12 cellular contexts compared by ENCODE assay signal in the genomic region with DNA sequence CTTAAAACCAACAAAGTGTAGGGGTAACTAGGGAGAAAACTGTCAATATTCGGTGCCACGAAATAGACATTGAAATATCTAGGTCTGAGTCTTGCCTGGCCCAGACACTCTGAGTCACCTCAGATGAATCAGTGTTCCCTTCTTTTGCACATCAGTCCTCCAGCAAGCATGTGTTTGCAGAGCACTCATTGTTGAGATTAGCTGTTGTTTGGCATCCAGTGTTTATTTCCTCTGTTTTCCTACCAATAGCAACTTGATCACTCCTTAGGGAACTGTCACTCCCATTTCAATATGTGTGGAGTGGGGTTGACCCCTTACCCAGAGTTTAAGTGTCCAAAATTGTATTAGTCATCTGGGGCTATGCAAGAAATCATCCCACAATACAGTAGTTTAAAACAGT. TPM values are rescaled to one million over a fixed set of nuclear protein-coding genes. Genes with fewer than 3 reads are reported as not detected.
DNase-seq lines count a peak whose midpoint lies in the region; ATAC-seq, FAIRE-seq and TF ChIP-seq lines count a peak whose summit lies in the region.
"Had no signal": no experiment of that assay in that cellular context is flagged by ENCODE, and none has a peak within 500 bp of the region (broad histone marks: within the 10 kb centered on the region; RNA-seq: fewer than 3 reads in every experiment).

No MANE protein-coding gene starts in this region.

- H3K4me1 ChIP-seq in GM23248 (ENCODE audit: insufficient read depth) (peaks cover 22% of the 10 kb centered on the region), adrenal gland (replicated peaks in 1 of 2) (peaks cover 7 to 13% of the 10 kb centered on the region in 2 donors)
- H3K4me1 ChIP-seq: testis had no signal

- H3K36me3 ChIP-seq in GM23248 (ENCODE audit: low read depth) (no peaks in the 10 kb centered on the region), adrenal gland (replicated peaks in 1 of 2) (no peaks in the 10 kb centered on the region)

- intact Hi-C loops in adrenal gland (cut with DNase I) = no loop called here

- FAIRE-seq in islet of Langerhans (lab: Jason Lieb, UNC) = peak; percentile 83

- H3K4me3 Mint-ChIP-seq in activated T-cell treated with anti-CD3 and anti-CD28 coated beads, Interleukin-2, amount 50 U/mL, for 24 hours = no peak overlapping the region

- H3F3A ChIP-seq in GM23248 (ENCODE audit: insufficient read depth) = peaks cover 26% of the 10 kb centered on the region

- H3K27ac ChIP-seq in GM23248 = peak overlapping the region; percentile 95
- H3K27ac ChIP-seq in adrenal gland = peak overlapping the region in 4 of 5 donors; percentile 4 to 76 (median 70)
- H3K27ac ChIP-seq: testis had no signal

- H3K36me3 Mint-ChIP-seq in activated T-cell treated with anti-CD3 and anti-CD28 coated beads, Interleukin-2, amount 50 U/mL, for 24 hours (ENCODE audit: low read depth) = peaks cover 3% of the 10 kb centered on the region

- H3K9me2 ChIP-seq in GM23248 (ENCODE audit: insufficient read depth) = no peaks in the 10 kb centered on the region

- TF ChIP-seq CTCF in adrenal gland (IDR thresholded peaks at IDR 0.05) = no peak

- no peak overlapping the region for H3K27ac Mint-ChIP-seq in activated T-cell treated with anti-CD3 and anti-CD28 coated beads, Interleukin-2, amount 50 U/mL, for 24 hours
- H3K27ac Mint-ChIP-seq: progenitor cell of endocrine pancreas had no signal

- H4K20me1 ChIP-seq in GM23248 (ENCODE audit: insufficient read depth) = no peaks in the 10 kb centered on the region

- H3K9ac ChIP-seq in GM23248 = peak overlapping the region; percentile 78

- peaks cover 5% of the 10 kb centered on the region for H3K9me3 Mint-ChIP-seq in activated T-cell treated with anti-CD3 and anti-CD28 coated beads, Interleukin-2, amount 50 U/mL, for 24 hours

- no peaks in the 10 kb centered on the region for H3K9me3 ChIP-seq in GM23248 (ENCODE audit: low read depth)
- H3K9me3 ChIP-seq in adrenal gland (replicated peaks in 1 of 3) = no peaks in the 10 kb centered on the region
- H3K9me3 ChIP-seq: testis had no signal

- H3K27me3 ChIP-seq in GM23248 (replicated peaks; ENCODE audit: insufficient read depth) (no peaks in the 10 kb centered on the region), adrenal gland (no peaks in the 10 kb centered on the region)
- H3K27me3 ChIP-seq: testis had no signal

- 0 to 4% methylated on average over 2 of the region's 2 CpGs for WGBS in GM23248 (ENCODE audit: low coverage in 1 of 2, low lambda C conversion rate in 2 of 2, missing lambda C conversion rate in 2 of 2), 2 experiments
- 36 to 44% (median 41%) methylated on average over 2 of the region's 2 CpGs for whole genome bisulfite sequencing in adrenal gland, 4 donors

- peaks cover 3% of the 10 kb centered on the region for H3K79me2 ChIP-seq in GM23248 (ENCODE audit: insufficient read depth)

- H3K4me3 ChIP-seq in GM23248 (no peak overlapping the region), adrenal gland (no peak overlapping the region)
- H3K4me3 ChIP-seq: testis had no signal

- peaks cover 13% of the 10 kb centered on the region for H3K4me1 Mint-ChIP-seq in activated T-cell treated with anti-CD3 and anti-CD28 coated beads, Interleukin-2, amount 50 U/mL, for 24 hours (ENCODE audit: low read depth)

- peak overlapping the region; percentile 55 for H3K4me2 ChIP-seq in GM23248 (ENCODE audit: unreplicated experiment)

- H3K27me3 Mint-ChIP-seq in activated T-cell treated with anti-CD3 and anti-CD28 coated beads, Interleukin-2, amount 50 U/mL, for 24 hours = no peaks in the 10 kb centered on the region
- H3K27me3 Mint-ChIP-seq: progenitor cell of endocrine pancreas had no signal

- peak; percentile 51 for DNase-seq in A172 (ENCODE audit: low spot score)
- DNase-seq in GM23248 = peak; percentile 96
- peak in 5 of 7 donors; percentile 57 to 71 (median 65) for DNase-seq in adrenal gland
- DNase-seq in activated T-cell treated with anti-CD3 and anti-CD28 coated beads, Interleukin-2, amount 50 U/mL, for 24 hours = no peak
- no peak for DNase-seq in hippocampal formation (lab: John Stamatoyannopoulos, UW)
- DNase-seq: COR-L47, NCI-H1417, testis had no signal

- TF ChIP-seq POLR2A in adrenal gland (IDR thresholded peaks at IDR 0.05) = no peak

- H2AFZ ChIP-seq in GM23248 = 0 out of 2 replicates have a peak overlapping the region, but pooled peaks have one; percentile 3

- in situ Hi-C loops in GM23248 (cut with MboI) = no loop called here

- ATAC-seq in GM19467 (IDR thresholded peaks at IDR 0.05; ENCODE audit: unreplicated experiment) (no peak), GM18870 (IDR thresholded peaks at IDR 0.05; ENCODE audit: unreplicated experiment) (no peak)

RNA-seq across cellular contexts. Expression of a gene that starts 4.7 kb away (rescaled TPM):
- 15.4 and 16.7 TPM in 2 replicates for total RNA-seq in A172 (2014; rRNA removed; shearing (Covaris generic))
- total RNA-seq in GM23248 (2014; rRNA removed; shearing (Covaris generic)) = 33.3 and 37.3 TPM in 2 replicates
- polyA plus RNA-seq in GM23248 (2016; fragmentation: Nextera tagmentation; extraction: Ambion mirVana) (51.4 and 55.6 TPM in 2 replicates), adrenal gland (100 to 1,000 TPM in 2 of 3 donors, 10 to 100 TPM in 1; 83.3 to 153 (median 144) TPM)
- total RNA-seq in adrenal gland = 100 to 1,000 TPM in 1 of 8 donors, 10 to 100 TPM in 7; 49.3 to 101 (median 73.2) TPM

RNA-seq across cellular contexts. Expression of a gene that starts 40.2 kb away (rescaled TPM):
- total RNA-seq in A172 (2014; rRNA removed; shearing (Covaris generic)) = 8.1 and 9.4 TPM in 2 replicates
- 22.2 and 50.3 TPM in 2 replicates for total RNA-seq in GM23248 (2014; rRNA removed; shearing (Covaris generic))
- polyA plus RNA-seq in GM23248 (2016; fragmentation: Nextera tagmentation; extraction: Ambion mirVana) (10.4 and 12.6 TPM in 2 replicates), adrenal gland (10 to 100 TPM; 23.5 to 33.9 (median 23.6) TPM)
- 10 to 100 TPM; 36.9 to 80.7 (median 51.3) TPM for total RNA-seq in adrenal gland

Comparison
In these comparisons a context has a peak if more than half of its experiments do, and no peak if none do; other contexts are left out.
1. DNase-seq: peak in A172 (single experiment), GM23248 (single experiment) and adrenal gland (5 of 7); none in activated T-cell treated with anti-CD3 and anti-CD28 coated beads, Interleukin-2, amount 50 U/mL, for 24 hours (single experiment) and hippocampal formation (0 of 2).